ENCODE assay signal across 2 cellular contexts in genomic region chr10:6667679-6668270, GRCh38.
TF ChIP-seq lines count a peak whose summit lies in the region.

No MANE protein-coding gene starts in this region.

TF ChIP-seq in GM23338, 12 proteins besides CTCF, POLR2A, EP300 and RAD21:
- TF ChIP-seq ZNF462 (CRISPR knock-in tag; IDR thresholded peaks at IDR 0.05) (no peak), EZH2 (IDR thresholded peaks at IDR 0.05; ENCODE audit: low read depth, unreplicated experiment) (no peak), ZNF331 (CRISPR knock-in tag; IDR thresholded peaks at IDR 0.05; ENCODE audit: low read depth) (no peak), REST (IDR thresholded peaks at IDR 0.05; ENCODE audit: unreplicated experiment) (no peak), STAT1 (IDR thresholded peaks at IDR 0.05; ENCODE audit: unreplicated experiment) (no peak), JUNB (IDR thresholded peaks at IDR 0.05; ENCODE audit: unreplicated experiment) (no peak), ETS1 (IDR thresholded peaks at IDR 0.05) (no peak), EZH2phosphoT487 (IDR thresholded peaks at IDR 0.05; ENCODE audit: unreplicated experiment) (no peak), CREB1 (CRISPR knock-in tag; IDR thresholded peaks at IDR 0.05; ENCODE audit: low read depth) (no peak), POLR2AphosphoS5 (IDR thresholded peaks at IDR 0.05; ENCODE audit: low read depth) (no peak), NANOG (IDR thresholded peaks at IDR 0.05; ENCODE audit: borderline replicate concordance) (no peak), ZNF114 (CRISPR knock-in tag; IDR thresholded peaks at IDR 0.05) (no peak)
TF ChIP-seq in GM23338: peak in this region for 0.

TF ChIP-seq in H1, 55 proteins besides CTCF, POLR2A, EP300 and RAD21 (continued from another document):
- no peak for TF ChIP-seq CHD7 (IDR thresholded peaks at IDR 0.05; ENCODE audit: insufficient replicate concordance, low read length)
- TF ChIP-seq SUZ12 (IDR thresholded peaks at IDR 0.05; ENCODE audit: low read length) = no peak
- no peak for TF ChIP-seq HDAC2 (IDR thresholded peaks at IDR 0.05; ENCODE audit: borderline replicate concordance in 1 of 2, low read depth in 2 of 2, low read length in 2 of 2)
- no peak for TF ChIP-seq GTF2F1 (IDR thresholded peaks at IDR 0.05; ENCODE audit: borderline replicate concordance, low read depth, low read length)
- TF ChIP-seq EGR1 (IDR thresholded peaks at IDR 0.05; ENCODE audit: borderline replicate concordance, low read depth, low read length) = no peak
- no peak for TF ChIP-seq CHD1 (IDR thresholded peaks at IDR 0.05; ENCODE audit: low read depth, low read length)
